Comparison of ENCODE assay signal across 11 cellular contexts in the genomic region with DNA sequence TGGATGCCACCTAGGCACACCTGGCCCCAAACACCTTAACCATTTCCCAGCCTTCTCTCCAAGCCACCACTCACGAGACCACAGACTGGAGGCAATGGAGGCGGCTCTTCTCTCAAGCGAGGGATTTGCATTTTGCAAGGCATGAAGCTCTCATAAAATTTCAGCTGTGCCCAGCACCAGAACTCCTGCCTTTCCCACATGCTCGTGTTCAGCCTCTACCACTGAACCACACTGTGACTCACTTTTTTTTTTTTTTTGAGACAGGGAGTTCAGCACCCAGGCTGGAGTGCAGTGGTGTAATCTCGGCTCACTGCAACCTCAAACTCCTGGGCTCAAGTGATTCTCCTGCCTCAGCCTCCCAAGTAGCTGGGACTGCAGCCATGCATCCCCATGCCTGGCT. TPM values are rescaled to one million over a fixed set of nuclear protein-coding genes. Genes with fewer than 3 reads are reported as not detected.
DNase-seq lines count a peak whose midpoint lies in the region; ATAC-seq and TF ChIP-seq lines count a peak whose summit lies in the region.
"Had no signal": no experiment of that assay in that cellular context is flagged by ENCODE, and none has a peak within 500 bp of the region (broad histone marks: within the 10 kb centered on the region; RNA-seq: fewer than 3 reads in every experiment).

No MANE protein-coding gene starts in this region.

- ATAC-seq in foreskin keratinocyte (peak; percentile 58), HG03460 (IDR thresholded peaks at IDR 0.05; ENCODE audit: unreplicated experiment) (no peak), body of pancreas (no peak), GM19395 (IDR thresholded peaks at IDR 0.05; ENCODE audit: unreplicated experiment) (no peak)
- ATAC-seq: gastrocnemius medialis had no signal

- peak in 1 of 5 donors; percentile 32 for DNase-seq in CD8-positive, alpha-beta memory T cell
- DNase-seq in PC-9, result peak in 1 of 2 experiments; percentile 67
- DNase-seq in foreskin keratinocyte, result peak; percentile 36 to 56
- DNase-seq in body of pancreas, result no peak
- DNase-seq: gastrocnemius medialis, NCI-H446 had no signal

- no peak overlapping the region for H3K4me3 ChIP-seq in CD8-positive, alpha-beta memory T cell (ENCODE audit: low read length)
- H3K4me3 ChIP-seq in PC-9, result no peak overlapping the region
- H3K4me3 ChIP-seq in body of pancreas, result no peak overlapping the region
- H3K4me3 ChIP-seq: gastrocnemius medialis, lung, right atrium auricular region had no signal

- peak overlapping the region; percentile 9 for H3K4me2 ChIP-seq in PC-9

- no peak for TF ChIP-seq POLR2A in body of pancreas (IDR thresholded peaks at IDR 0.05)

- no peaks in the 10 kb centered on the region for H3K36me3 Mint-ChIP-seq in CD8-positive, alpha-beta memory T cell
- H3K36me3 Mint-ChIP-seq: CD14-positive monocyte had no signal

- peak overlapping the region; percentile 21 to 78 (median 70) for H3K4me3 Mint-ChIP-seq in CD8-positive, alpha-beta memory T cell
- H3K4me3 Mint-ChIP-seq: CD14-positive monocyte had no signal

- H4K20me1 ChIP-seq in PC-9 (ENCODE audit: insufficient read depth), result no peaks in the 10 kb centered on the region

- no TSS peak for BruUV-seq in PC-9 (replicated peaks; lab: Mats Ljungman, UMichigan)

- H3K36me3 ChIP-seq in CD8-positive, alpha-beta memory T cell (ENCODE audit: insufficient read depth, low read length), result no peaks in the 10 kb centered on the region
- no peaks in the 10 kb centered on the region for H3K36me3 ChIP-seq in PC-9 (ENCODE audit: low read depth)
- H3K36me3 ChIP-seq in body of pancreas (replicated peaks in 1 of 2; ENCODE audit: insufficient read depth in 1 of 2, low read depth in 2 of 2), result no peaks in the 10 kb centered on the region
- H3K36me3 ChIP-seq: gastrocnemius medialis, right atrium auricular region had no signal

- no peaks in the 10 kb centered on the region for H3K9me3 ChIP-seq in CD8-positive, alpha-beta memory T cell (ENCODE audit: low read length)
- no peaks in the 10 kb centered on the region for H3K9me3 ChIP-seq in PC-9 (ENCODE audit: insufficient read depth, low read depth)
- no peaks in the 10 kb centered on the region for H3K9me3 ChIP-seq in body of pancreas
- H3K9me3 ChIP-seq: gastrocnemius medialis, right atrium auricular region had no signal

- H3K4me1 ChIP-seq in CD8-positive, alpha-beta memory T cell (ENCODE audit: insufficient read depth, low read length), result peaks cover 46% of the 10 kb centered on the region
- peaks cover 29% of the 10 kb centered on the region for H3K4me1 ChIP-seq in PC-9 (replicated peaks; ENCODE audit: insufficient read depth)
- peaks cover 6% of the 10 kb centered on the region for H3K4me1 ChIP-seq in foreskin keratinocyte
- H3K4me1 ChIP-seq in body of pancreas, result peaks cover 34% of the 10 kb centered on the region
- H3K4me1 ChIP-seq: gastrocnemius medialis, right atrium auricular region had no signal

- intact Hi-C loops in PC-9 (cut with micrococcal nuclease; ENCODE audit: unreplicated experiment), result no loop called here
- intact Hi-C loops in body of pancreas (cut with DNase I), result no loop called here

- CTCF ChIA-PET in CD8-positive, alpha-beta memory T cell (lab: Charles Lee), result interaction anchor here (1.0 to 2.1 kb wide), 5 partner anchors 10 to 249 kb away, joined by 3 to 11 read pairs (median 5); partner anchors contain the start of gene ASF1B
- CTCF ChIA-PET in PC-9 (lab: Charles Lee), result no interaction called here

- H3K27ac Mint-ChIP-seq in CD8-positive, alpha-beta memory T cell, result peak overlapping the region; percentile 84 to 95 (median 92)
- H3K27ac Mint-ChIP-seq: CD14-positive monocyte had no signal

- TF ChIP-seq CTCF in PC-9 (conservative IDR thresholded peaks at IDR 0.05), result no peak
- no peak for TF ChIP-seq CTCF in foreskin keratinocyte (conservative IDR thresholded peaks at IDR 0.05)
- no peak for TF ChIP-seq CTCF in body of pancreas (IDR thresholded peaks at IDR 0.05)

- no peak overlapping the region for H2AFZ ChIP-seq in PC-9

- no peaks in the 10 kb centered on the region for H3K27me3 Mint-ChIP-seq in CD8-positive, alpha-beta memory T cell

- H3K4me1 Mint-ChIP-seq in CD8-positive, alpha-beta memory T cell, result peaks cover 24 to 50% (median 33%) of the 10 kb centered on the region in 3 donors

- no peaks in the 10 kb centered on the region for H3K9me2 ChIP-seq in PC-9 (ENCODE audit: insufficient read depth)

- peaks cover 17% of the 10 kb centered on the region for H3F3A ChIP-seq in PC-9 (ENCODE audit: insufficient read depth, low read depth)

- POLR2A ChIA-PET in CD8-positive, alpha-beta memory T cell (lab: Charles Lee), result interaction anchor here (1.2 kb wide), 1 partner anchor 144 kb away, joined by 4 read pairs; the partner anchor contains the start of gene IL27RA
- POLR2A ChIA-PET in PC-9 (lab: Charles Lee; ENCODE audit: unreplicated experiment), result no interaction called here

- no peaks in the 10 kb centered on the region for H3K79me2 ChIP-seq in PC-9 (ENCODE audit: low read depth)

- no peaks in the 10 kb centered on the region for H3K27me3 ChIP-seq in CD8-positive, alpha-beta memory T cell (ENCODE audit: insufficient read depth, low read length, poor library complexity, severe bottlenecking)
- H3K27me3 ChIP-seq in PC-9 (ENCODE audit: insufficient read depth, low read depth) (no peaks in the 10 kb centered on the region), foreskin keratinocyte (peaks cover 7% of the 10 kb centered on the region), body of pancreas (no peaks in the 10 kb centered on the region)
- H3K27me3 ChIP-seq: gastrocnemius medialis, right atrium auricular region had no signal

- H3K9me3 Mint-ChIP-seq in CD8-positive, alpha-beta memory T cell, result no peaks in the 10 kb centered on the region

- WGBS in body of pancreas, 2 donors, result 82 to 87% methylated on average over 5 of the region's 5 CpGs

- H3K27ac ChIP-seq in CD8-positive, alpha-beta memory T cell (ENCODE audit: low read depth, low read length), result no peak overlapping the region
- H3K27ac ChIP-seq in PC-9, result no peak overlapping the region
- H3K27ac ChIP-seq in foreskin keratinocyte, result no peak overlapping the region
- no peak overlapping the region for H3K27ac ChIP-seq in body of pancreas
- H3K27ac ChIP-seq: gastrocnemius medialis, right atrium auricular region had no signal

RNA-seq across cellular contexts. Expression of gene NANOS3, which starts 10.6 kb away (rescaled TPM):
- total RNA-seq in CD8-positive, alpha-beta memory T cell, result 1 to 10 TPM in 1 of 2 experiments, under 1 TPM in 1; 0.90 to 1.5 TPM
- polyA plus RNA-seq in CD8-positive, alpha-beta memory T cell, result not detected
- total RNA-seq in PC-9 (2021) (1.7 and 2.1 TPM in 2 replicates), foreskin keratinocyte (0.56 and 1.2 TPM in 2 replicates), body of pancreas (not detected)
- polyA plus RNA-seq in foreskin keratinocyte, result 0.64 and 1.3 TPM in 2 replicates
- total RNA-seq: gastrocnemius medialis, right atrium auricular region had no signal
- polyA plus RNA-seq: CD14-positive monocyte had no signal

RNA-seq across cellular contexts. Expression of gene BRME1, which starts 18.4 kb away (rescaled TPM):
- total RNA-seq in CD8-positive, alpha-beta memory T cell, result 1 to 10 TPM; 6.8 to 8.2 TPM
- polyA plus RNA-seq in CD8-positive, alpha-beta memory T cell, result 3.5 TPM
- total RNA-seq in PC-9 (2021) (13.7 and 13.9 TPM in 2 replicates), foreskin keratinocyte (0.68 and 0.78 TPM in 2 replicates), body of pancreas (1 to 10 TPM; 3.0 to 4.9 TPM)
- polyA plus RNA-seq in foreskin keratinocyte, result 0.33 and 0.58 TPM in 2 replicates

RNA-seq across cellular contexts. Expression of gene CC2D1A, which starts 18.5 kb away (rescaled TPM):
- total RNA-seq in CD8-positive, alpha-beta memory T cell, result 10 to 100 TPM; 30.8 to 31.0 TPM
- polyA plus RNA-seq in CD8-positive, alpha-beta memory T cell, result 15.3 TPM
- total RNA-seq in PC-9 (2021) (55.1 and 55.8 TPM in 2 replicates), foreskin keratinocyte (28.9 and 29.0 TPM in 2 replicates), body of pancreas (10 to 100 TPM; 35.5 to 52.1 TPM)
- 25.9 and 27.9 TPM in 2 replicates for polyA plus RNA-seq in foreskin keratinocyte

RNA-seq across cellular contexts. Expression of gene PODNL1, which starts 50.7 kb away (rescaled TPM):
- under 1 TPM in 1 of 2 experiments, not detected in 1; 0.24 TPM for total RNA-seq in CD8-positive, alpha-beta memory T cell
- polyA plus RNA-seq in CD8-positive, alpha-beta memory T cell, result not detected
- 3.2 and 6.4 TPM in 2 replicates for total RNA-seq in PC-9 (2021)
- total RNA-seq in foreskin keratinocyte, result 0.28 and 0.44 TPM in 2 replicates
- 0.39 and 0.99 TPM in 2 replicates for polyA plus RNA-seq in foreskin keratinocyte
- under 1 TPM in 1 of 2 donors, not detected in 1; 0.66 TPM for total RNA-seq in body of pancreas

Comparison
In these comparisons a context has a peak if more than half of its experiments do, and no peak if none do; other contexts are left out.
1. DNase-seq: peak in foreskin keratinocyte (2 of 2); none in body of pancreas (0 of 4).